ENCODE assay signal across 8 cellular contexts in genomic region chr10:78255796-78256638, GRCh38.
DNase-seq lines count a peak whose midpoint lies in the region; ATAC-seq, FAIRE-seq and TF ChIP-seq lines count a peak whose summit lies in the region.

No MANE protein-coding gene starts in this region.

- DNase-seq in AG09319 (ENCODE audit: extremely low read depth, low read depth) (peak; percentile 98), MV-4-11 (lab: John Stamatoyannopoulos, UW) (peak; percentile 92), H1 (ENCODE audit: low read depth in 1 of 2, low spot score in 2 of 2) (peak in 1 of 2 experiments; percentile 7), NCI-H524 (lab: John Stamatoyannopoulos, UW) (no peak), NCI-H526 treated with DMSO at 0.1 percent for 48 hours (lab: John Stamatoyannopoulos, UW) (no peak)
- DNase-seq in stimulated activated CD4-positive, alpha-beta T cell treated with anti-CD3 and anti-CD28 coated beads, Interleukin-4, amount 100 ng/mL, for 1 hour = no peak

- H3K18ac ChIP-seq in H1 (ENCODE audit: extremely low read depth, low read length) = no peak overlapping the region

- H2BK12ac ChIP-seq in H1 (ENCODE audit: low read depth, low read length) = no peak overlapping the region; the same call in 1 of the 2 replicates

- no peak overlapping the region for H3K23ac ChIP-seq in H1 (ENCODE audit: insufficient read length)

- no peak overlapping the region for H3K14ac ChIP-seq in H1 (ENCODE audit: insufficient read length)

- no peak overlapping the region for H2BK15ac ChIP-seq in H1 (ENCODE audit: low read length)

- POLR2A ChIA-PET in H1 (lab: Charles Lee; ENCODE audit: partially characterized antibody) = no interaction called here

- H2AFZ ChIP-seq in H1 (ENCODE audit: low read length) = no peak overlapping the region

- H2BK5ac ChIP-seq in H1 (ENCODE audit: low read depth, low read length) = 0 out of 2 replicates have a peak overlapping the region, but pooled peaks have one; percentile 27

- no peak overlapping the region for H3K4ac ChIP-seq in H1 (replicated peaks; ENCODE audit: insufficient read length, low read depth, low read length)

- H3K27ac ChIP-seq in H1 (ENCODE audit: low read depth, low read length) = no peak overlapping the region
- peak overlapping the region; percentile 67 for H3K27ac ChIP-seq in muscle layer of duodenum (ENCODE audit: low read length)

- no peak overlapping the region for H4K8ac ChIP-seq in H1 (ENCODE audit: extremely low read depth, insufficient read depth, low read length)

- H2AK5ac ChIP-seq in H1 (ENCODE audit: low read depth, low read length) = no peak overlapping the region

- no peaks in the 10 kb centered on the region for H4K20me1 ChIP-seq in H1 (replicated peaks in 1 of 2; ENCODE audit: control insufficient read depth in 1 of 2, insufficient read depth in 2 of 2, low read length in 2 of 2)

- H3K4me2 ChIP-seq in H1 (ENCODE audit: insufficient read depth in 1 of 2, low read depth in 2 of 2, low read length in 2 of 2) = no peak overlapping the region

- no peaks in the 10 kb centered on the region for H3K79me2 ChIP-seq in H1 (ENCODE audit: control insufficient read depth in 1 of 2, insufficient read depth in 2 of 2, low read length in 2 of 2)

- no peaks in the 10 kb centered on the region for H3K27me3 ChIP-seq in H1 (replicated peaks in 1 of 4; ENCODE audit: control insufficient read depth in 3 of 4, extremely low read depth in 1 of 4, insufficient read depth in 3 of 4, low read length in 3 of 4)
- no peaks in the 10 kb centered on the region for H3K27me3 ChIP-seq in muscle layer of duodenum (ENCODE audit: low read depth, low read length)

- no peak overlapping the region for H4K91ac ChIP-seq in H1 (replicated peaks; ENCODE audit: insufficient read length, low read length)

- H3K23me2 ChIP-seq in H1 (ENCODE audit: low read depth, low read length) = no peaks in the 10 kb centered on the region

- H3K9me3 ChIP-seq in H1 (ENCODE audit: insufficient read depth in 2 of 2, low read depth in 1 of 2, low read length in 1 of 2) (no peaks in the 10 kb centered on the region), muscle layer of duodenum (ENCODE audit: control insufficient read depth in 1 of 2, low read length in 2 of 2) (no peaks in the 10 kb centered on the region)

- H4K5ac ChIP-seq in H1 (ENCODE audit: insufficient read length, low read depth, low read length) = no peak overlapping the region

- H3K4me1 ChIP-seq in H1 (replicated peaks in 1 of 4; ENCODE audit: control insufficient read depth in 3 of 4, insufficient read depth in 4 of 4, low read length in 3 of 4) = no peaks in the 10 kb centered on the region
- H3K4me1 ChIP-seq in muscle layer of duodenum (ENCODE audit: control insufficient read depth in 1 of 2, insufficient read depth in 2 of 2, low read length in 2 of 2) = peaks cover 0 to 5% of the 10 kb centered on the region in 2 donors

- 91% methylated on average over 9 of the region's 9 CpGs; no CpG with 5 or more reads in 1 of the 2 experiments for WGBS in H1 (ENCODE audit: extremely low coverage in 1 of 2, insufficient coverage in 1 of 2, insufficient read length in 1 of 2, insufficient replicate concordance in 2 of 2, low coverage in 1 of 2, low lambda C conversion rate in 2 of 2, missing lambda C conversion rate in 1 of 2), 2 experiments

- H3K4me3 ChIP-seq in H1 (ENCODE audit: extremely low read depth in 1 of 4, insufficient read depth in 2 of 4, low read depth in 3 of 4, low read length in 4 of 4) = no peak overlapping the region
- H3K4me3 ChIP-seq in muscle layer of duodenum (ENCODE audit: low read depth in 1 of 2, low read length in 2 of 2) = no peak overlapping the region

- CTCF ChIA-PET in H1 (lab: Charles Lee; ENCODE audit: partially characterized antibody) = interaction anchor here (0.6 to 1.8 kb wide), 7 partner anchors 19 to 146 kb away, joined by 3 to 6 read pairs (median 3); no protein-coding TSS in a partner anchor

- H3K9ac ChIP-seq in H1 (replicated peaks in 1 of 4; ENCODE audit: extremely low read depth in 1 of 4, low read depth in 3 of 4, low read length in 3 of 4) = no peak overlapping the region

- TF ChIP-seq EP300 in H1 (IDR thresholded peaks at IDR 0.05; ENCODE audit: borderline replicate concordance in 1 of 2, low read depth in 2 of 2, low read length in 2 of 2) = no peak

- H3K36me3 ChIP-seq in H1 (ENCODE audit: control insufficient read depth in 2 of 4, insufficient read depth in 4 of 4, low read length in 3 of 4) = no peaks in the 10 kb centered on the region
- H3K36me3 ChIP-seq in muscle layer of duodenum (ENCODE audit: control insufficient read depth in 1 of 2, insufficient read depth in 2 of 2, low read length in 2 of 2) = no peaks in the 10 kb centered on the region

- no peaks in the 10 kb centered on the region for H3K79me1 ChIP-seq in H1 (ENCODE audit: low read depth, low read length)

- H2BK120ac ChIP-seq in H1 (replicated peaks; ENCODE audit: low read depth, low read length) = no peak overlapping the region

- TF ChIP-seq CTCF in AG09319 (IDR thresholded peaks at IDR 0.05; ENCODE audit: low read depth, low read length) (no peak), H1 (IDR thresholded peaks at IDR 0.05; ENCODE audit: control extremely low read depth in 1 of 3, insufficient read depth in 1 of 3, low read depth in 1 of 3, low read length in 3 of 3) (no peak)

- no peak for TF ChIP-seq RAD21 in H1 (IDR thresholded peaks at IDR 0.05 in 1 of 2, conservative IDR thresholded peaks at IDR 0.05 in 1 of 2; ENCODE audit: low read depth in 2 of 2, low read length in 2 of 2)

- H3K56ac ChIP-seq in H1 (replicated peaks; ENCODE audit: insufficient read length, low read depth, low read length) = no peak overlapping the region

- FAIRE-seq in H1 (lab: Jason Lieb, UNC) = no peak

- ATAC-seq in HG03095 (IDR thresholded peaks at IDR 0.05; ENCODE audit: unreplicated experiment) = no peak

- no peak for TF ChIP-seq POLR2A in H1 (IDR thresholded peaks at IDR 0.05; ENCODE audit: control extremely low read depth in 1 of 2, low read depth in 2 of 2, low read length in 2 of 2)

- no peak overlapping the region for H2BK20ac ChIP-seq in H1 (ENCODE audit: low read length)

TF ChIP-seq in H1, 55 proteins besides CTCF, POLR2A, EP300 and RAD21:
- TF ChIP-seq CBX5 (IDR thresholded peaks at IDR 0.05; ENCODE audit: low read depth, low read length) = no peak
- no peak for TF ChIP-seq TBP (IDR thresholded peaks at IDR 0.05; ENCODE audit: low read depth, low read length)
- TF ChIP-seq MAFK (IDR thresholded peaks at IDR 0.05; ENCODE audit: low read depth, low read length) = peak; percentile 64; the same call in 1 of the 2 replicates
- TF ChIP-seq BACH1 (IDR thresholded peaks at IDR 0.05; ENCODE audit: low read length) = peak; percentile 95

Comparison
In these comparisons a context has a peak if more than half of its experiments do, and no peak if none do; other contexts are left out.
1. DNase-seq: peak in AG09319 (single experiment) and MV-4-11 (single experiment); none in NCI-H524 (0 of 2), stimulated activated CD4-positive, alpha-beta T cell treated with anti-CD3 and anti-CD28 coated beads, Interleukin-4, amount 100 ng/mL, for 1 hour (single experiment) and NCI-H526 treated with DMSO at 0.1 percent for 48 hours (single experiment).